ENCODE assay signal across 1 cellular context in the genomic region with DNA sequence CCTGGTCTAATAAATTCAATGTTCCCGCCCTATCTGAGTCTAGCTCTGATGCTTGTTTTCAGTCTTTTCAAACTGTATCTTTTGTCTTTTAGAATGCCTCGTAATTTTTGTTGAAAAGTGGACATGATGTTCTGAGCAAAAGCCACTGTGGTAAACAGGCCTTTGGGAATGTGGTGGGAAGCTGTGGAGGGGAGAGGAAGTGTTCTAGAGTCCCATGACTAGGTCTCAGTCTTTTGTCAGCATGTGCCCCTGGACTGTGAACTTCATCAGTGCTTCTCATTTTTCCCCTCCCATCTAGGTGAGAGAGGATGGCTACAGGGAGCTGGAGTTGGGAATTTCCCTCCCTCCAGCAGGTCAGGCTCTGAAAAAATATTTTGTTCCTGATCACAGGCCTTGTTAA.
TF ChIP-seq lines count a peak whose summit lies in the region.

No MANE protein-coding gene starts in this region.

TF ChIP-seq in HepG2, 621 proteins besides CTCF, POLR2A, EP300 and RAD21 (continued from another document and continues in another):
- TF ChIP-seq, protein P1, sequence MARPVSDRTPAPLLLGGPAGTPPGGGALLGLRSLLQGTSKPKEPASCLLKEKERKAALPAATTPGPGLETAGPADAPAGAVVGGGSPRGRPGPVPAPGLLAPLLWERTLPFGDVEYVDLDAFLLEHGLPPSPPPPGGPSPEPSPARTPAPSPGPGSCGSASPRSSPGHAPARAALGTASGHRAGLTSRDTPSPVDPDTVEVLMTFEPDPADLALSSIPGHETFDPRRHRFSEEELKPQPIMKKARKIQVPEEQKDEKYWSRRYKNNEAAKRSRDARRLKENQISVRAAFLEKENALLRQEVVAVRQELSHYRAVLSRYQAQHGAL (CRISPR knock-in tag; IDR thresholded peaks at IDR 0.05; ENCODE audit: not compliant biosample characterization) = no peak
- peak; percentile 73 for TF ChIP-seq HNF4A (CRISPR knock-in tag; IDR thresholded peaks at IDR 0.05)
- no peak for TF ChIP-seq NBN (conservative IDR thresholded peaks at IDR 0.05)
- TF ChIP-seq NFIC (IDR thresholded peaks at IDR 0.05; ENCODE audit: low read length) = no peak
- no peak for TF ChIP-seq JUNB (CRISPR knock-in tag; IDR thresholded peaks at IDR 0.05; ENCODE audit: borderline replicate concordance)
- no peak for TF ChIP-seq MIER2 (CRISPR knock-in tag; IDR thresholded peaks at IDR 0.05)
- TF ChIP-seq GABPA (IDR thresholded peaks at IDR 0.05; ENCODE audit: low read depth, low read length) = no peak
- TF ChIP-seq GABPA (CRISPR knock-in tag; IDR thresholded peaks at IDR 0.05; ENCODE audit: low read depth) = peak; percentile 37; the same call in 1 of the 2 replicates
- no peak for TF ChIP-seq SNAI1 (CRISPR knock-in tag; IDR thresholded peaks at IDR 0.05; ENCODE audit: borderline replicate concordance)
- TF ChIP-seq, protein P2, sequence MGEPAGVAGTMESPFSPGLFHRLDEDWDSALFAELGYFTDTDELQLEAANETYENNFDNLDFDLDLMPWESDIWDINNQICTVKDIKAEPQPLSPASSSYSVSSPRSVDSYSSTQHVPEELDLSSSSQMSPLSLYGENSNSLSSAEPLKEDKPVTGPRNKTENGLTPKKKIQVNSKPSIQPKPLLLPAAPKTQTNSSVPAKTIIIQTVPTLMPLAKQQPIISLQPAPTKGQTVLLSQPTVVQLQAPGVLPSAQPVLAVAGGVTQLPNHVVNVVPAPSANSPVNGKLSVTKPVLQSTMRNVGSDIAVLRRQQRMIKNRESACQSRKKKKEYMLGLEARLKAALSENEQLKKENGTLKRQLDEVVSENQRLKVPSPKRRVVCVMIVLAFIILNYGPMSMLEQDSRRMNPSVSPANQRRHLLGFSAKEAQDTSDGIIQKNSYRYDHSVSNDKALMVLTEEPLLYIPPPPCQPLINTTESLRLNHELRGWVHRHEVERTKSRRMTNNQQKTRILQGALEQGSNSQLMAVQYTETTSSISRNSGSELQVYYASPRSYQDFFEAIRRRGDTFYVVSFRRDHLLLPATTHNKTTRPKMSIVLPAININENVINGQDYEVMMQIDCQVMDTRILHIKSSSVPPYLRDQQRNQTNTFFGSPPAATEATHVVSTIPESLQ (CRISPR knock-in tag; conservative IDR thresholded peaks at IDR 0.05) = no peak
- TF ChIP-seq, protein P3, sequence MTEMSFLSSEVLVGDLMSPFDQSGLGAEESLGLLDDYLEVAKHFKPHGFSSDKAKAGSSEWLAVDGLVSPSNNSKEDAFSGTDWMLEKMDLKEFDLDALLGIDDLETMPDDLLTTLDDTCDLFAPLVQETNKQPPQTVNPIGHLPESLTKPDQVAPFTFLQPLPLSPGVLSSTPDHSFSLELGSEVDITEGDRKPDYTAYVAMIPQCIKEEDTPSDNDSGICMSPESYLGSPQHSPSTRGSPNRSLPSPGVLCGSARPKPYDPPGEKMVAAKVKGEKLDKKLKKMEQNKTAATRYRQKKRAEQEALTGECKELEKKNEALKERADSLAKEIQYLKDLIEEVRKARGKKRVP (CRISPR knock-in tag; IDR thresholded peaks at IDR 0.05) = no peak
- TF ChIP-seq ZFY (CRISPR knock-in tag; IDR thresholded peaks at IDR 0.05) = no peak; the same call in 1 of the 2 replicates
- TF ChIP-seq ZKSCAN1 (IDR thresholded peaks at IDR 0.05; ENCODE audit: low read length) = no peak
- TF ChIP-seq KLF11 (CRISPR knock-in tag; IDR thresholded peaks at IDR 0.05) = no peak
- no peak for TF ChIP-seq FOXK2 (IDR thresholded peaks at IDR 0.05)
- no peak for TF ChIP-seq ZNF264 (CRISPR knock-in tag; IDR thresholded peaks at IDR 0.05)
- TF ChIP-seq, protein P4, sequence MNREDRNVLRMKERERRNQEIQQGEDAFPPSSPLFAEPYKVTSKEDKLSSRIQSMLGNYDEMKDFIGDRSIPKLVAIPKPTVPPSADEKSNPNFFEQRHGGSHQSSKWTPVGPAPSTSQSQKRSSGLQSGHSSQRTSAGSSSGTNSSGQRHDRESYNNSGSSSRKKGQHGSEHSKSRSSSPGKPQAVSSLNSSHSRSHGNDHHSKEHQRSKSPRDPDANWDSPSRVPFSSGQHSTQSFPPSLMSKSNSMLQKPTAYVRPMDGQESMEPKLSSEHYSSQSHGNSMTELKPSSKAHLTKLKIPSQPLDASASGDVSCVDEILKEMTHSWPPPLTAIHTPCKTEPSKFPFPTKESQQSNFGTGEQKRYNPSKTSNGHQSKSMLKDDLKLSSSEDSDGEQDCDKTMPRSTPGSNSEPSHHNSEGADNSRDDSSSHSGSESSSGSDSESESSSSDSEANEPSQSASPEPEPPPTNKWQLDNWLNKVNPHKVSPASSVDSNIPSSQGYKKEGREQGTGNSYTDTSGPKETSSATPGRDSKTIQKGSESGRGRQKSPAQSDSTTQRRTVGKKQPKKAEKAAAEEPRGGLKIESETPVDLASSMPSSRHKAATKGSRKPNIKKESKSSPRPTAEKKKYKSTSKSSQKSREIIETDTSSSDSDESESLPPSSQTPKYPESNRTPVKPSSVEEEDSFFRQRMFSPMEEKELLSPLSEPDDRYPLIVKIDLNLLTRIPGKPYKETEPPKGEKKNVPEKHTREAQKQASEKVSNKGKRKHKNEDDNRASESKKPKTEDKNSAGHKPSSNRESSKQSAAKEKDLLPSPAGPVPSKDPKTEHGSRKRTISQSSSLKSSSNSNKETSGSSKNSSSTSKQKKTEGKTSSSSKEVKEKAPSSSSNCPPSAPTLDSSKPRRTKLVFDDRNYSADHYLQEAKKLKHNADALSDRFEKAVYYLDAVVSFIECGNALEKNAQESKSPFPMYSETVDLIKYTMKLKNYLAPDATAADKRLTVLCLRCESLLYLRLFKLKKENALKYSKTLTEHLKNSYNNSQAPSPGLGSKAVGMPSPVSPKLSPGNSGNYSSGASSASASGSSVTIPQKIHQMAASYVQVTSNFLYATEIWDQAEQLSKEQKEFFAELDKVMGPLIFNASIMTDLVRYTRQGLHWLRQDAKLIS (CRISPR knock-in tag; IDR thresholded peaks at IDR 0.05) = no peak
- TF ChIP-seq ZBTB8A (CRISPR knock-in tag; IDR thresholded peaks at IDR 0.05; ENCODE audit: borderline replicate concordance, low read depth) = no peak
- TF ChIP-seq, protein P5, sequence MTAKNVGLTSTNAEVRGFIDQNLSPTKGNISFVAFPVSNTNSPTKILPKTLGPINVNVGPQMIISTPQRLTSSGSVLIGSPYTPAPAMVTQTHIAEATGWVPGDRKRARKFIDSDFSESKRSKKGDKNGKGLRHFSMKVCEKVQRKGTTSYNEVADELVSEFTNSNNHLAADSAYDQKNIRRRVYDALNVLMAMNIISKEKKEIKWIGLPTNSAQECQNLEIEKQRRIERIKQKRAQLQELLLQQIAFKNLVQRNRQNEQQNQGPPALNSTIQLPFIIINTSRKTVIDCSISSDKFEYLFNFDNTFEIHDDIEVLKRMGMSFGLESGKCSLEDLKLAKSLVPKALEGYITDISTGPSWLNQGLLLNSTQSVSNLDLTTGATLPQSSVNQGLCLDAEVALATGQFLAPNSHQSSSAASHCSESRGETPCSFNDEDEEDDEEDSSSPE (CRISPR knock-in tag; IDR thresholded peaks at IDR 0.05) = peak; percentile 29; the same call in 1 of the 2 replicates
- TF ChIP-seq ZNF383 (CRISPR knock-in tag; IDR thresholded peaks at IDR 0.05; ENCODE audit: borderline replicate concordance) = no peak
- no peak for TF ChIP-seq DPF2 (CRISPR knock-in tag; IDR thresholded peaks at IDR 0.05; ENCODE audit: borderline replicate concordance, low read depth)
- TF ChIP-seq, protein P6, sequence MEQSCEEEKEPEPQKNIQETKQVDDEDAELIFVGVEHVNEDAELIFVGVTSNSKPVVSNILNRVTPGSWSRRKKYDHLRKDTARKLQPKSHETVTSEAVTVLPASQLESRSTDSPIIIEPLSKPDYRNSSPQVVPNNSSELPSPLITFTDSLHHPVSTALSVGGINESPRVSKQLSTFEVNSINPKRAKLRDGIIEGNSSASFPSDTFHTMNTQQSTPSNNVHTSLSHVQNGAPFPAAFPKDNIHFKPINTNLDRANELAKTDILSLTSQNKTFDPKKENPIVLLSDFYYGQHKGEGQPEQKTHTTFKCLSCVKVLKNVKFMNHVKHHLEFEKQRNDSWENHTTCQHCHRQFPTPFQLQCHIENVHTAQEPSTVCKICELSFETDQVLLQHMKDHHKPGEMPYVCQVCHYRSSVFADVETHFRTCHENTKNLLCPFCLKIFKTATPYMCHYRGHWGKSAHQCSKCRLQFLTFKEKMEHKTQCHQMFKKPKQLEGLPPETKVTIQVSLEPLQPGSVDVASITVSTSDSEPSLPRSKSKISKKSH (CRISPR knock-in tag; IDR thresholded peaks at IDR 0.05; ENCODE audit: borderline replicate concordance) = no peak
- TF ChIP-seq HES4 (CRISPR knock-in tag; IDR thresholded peaks at IDR 0.05; ENCODE audit: borderline replicate concordance) = no peak
- TF ChIP-seq GATA4 (IDR thresholded peaks at IDR 0.05; ENCODE audit: borderline replicate concordance, low read depth) = no peak
- TF ChIP-seq CBX1 (IDR thresholded peaks at IDR 0.05; ENCODE audit: low read depth) = no peak
- TF ChIP-seq TBX2 (CRISPR knock-in tag; IDR thresholded peaks at IDR 0.05; ENCODE audit: borderline replicate concordance) = peak; percentile 46; the same call in 1 of the 2 replicates
- TF ChIP-seq SALL2 (CRISPR knock-in tag; IDR thresholded peaks at IDR 0.05) = no peak
- no peak for TF ChIP-seq TCF7L2 (IDR thresholded peaks at IDR 0.05; ENCODE audit: low read depth, low read length)
- no peak for TF ChIP-seq NR2F1 (CRISPR knock-in tag; IDR thresholded peaks at IDR 0.05)
- TF ChIP-seq, protein P7, sequence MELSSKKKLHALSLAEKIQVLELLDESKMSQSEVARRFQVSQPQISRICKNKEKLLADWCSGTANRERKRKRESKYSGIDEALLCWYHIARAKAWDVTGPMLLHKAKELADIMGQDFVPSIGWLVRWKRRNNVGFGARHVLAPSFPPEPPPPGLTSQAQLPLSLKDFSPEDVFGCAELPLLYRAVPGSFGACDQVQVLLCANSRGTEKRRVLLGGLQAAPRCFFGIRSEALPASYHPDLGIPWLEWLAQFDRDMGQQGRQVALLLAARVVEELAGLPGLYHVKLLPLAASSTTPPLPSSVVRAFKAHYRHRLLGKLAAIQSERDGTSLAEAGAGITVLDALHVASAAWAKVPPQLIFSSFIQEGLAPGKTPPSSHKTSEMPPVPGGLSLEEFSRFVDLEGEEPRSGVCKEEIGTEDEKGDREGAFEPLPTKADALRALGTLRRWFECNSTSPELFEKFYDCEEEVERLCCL (CRISPR knock-in tag; IDR thresholded peaks at IDR 0.05; ENCODE audit: borderline replicate concordance) = no peak
- TF ChIP-seq TCF12 (IDR thresholded peaks at IDR 0.05) = no peak
- TF ChIP-seq TCF12 (CRISPR knock-in tag; IDR thresholded peaks at IDR 0.05) = no peak
- TF ChIP-seq NFE2 (CRISPR knock-in tag; IDR thresholded peaks at IDR 0.05) = no peak
- TF ChIP-seq ZNF552 (CRISPR knock-in tag; IDR thresholded peaks at IDR 0.05; ENCODE audit: borderline replicate concordance) = no peak
- no peak for TF ChIP-seq ZNF781 (CRISPR knock-in tag; IDR thresholded peaks at IDR 0.05; ENCODE audit: borderline replicate concordance, not compliant biosample characterization)
- no peak for TF ChIP-seq ZNF644 (CRISPR knock-in tag; IDR thresholded peaks at IDR 0.05; ENCODE audit: low read depth)
- TF ChIP-seq NKX3-1 (CRISPR knock-in tag; IDR thresholded peaks at IDR 0.05) = no peak
- no peak for TF ChIP-seq SOX13 (IDR thresholded peaks at IDR 0.05)
- TF ChIP-seq SOX13 (CRISPR knock-in tag; conservative IDR thresholded peaks at IDR 0.05 in 1 of 2, IDR thresholded peaks at IDR 0.05 in 1 of 2) = peak in 1 of 2 experiments; percentile 47; a peak in 1 of 4 replicates
- TF ChIP-seq, protein P8, sequence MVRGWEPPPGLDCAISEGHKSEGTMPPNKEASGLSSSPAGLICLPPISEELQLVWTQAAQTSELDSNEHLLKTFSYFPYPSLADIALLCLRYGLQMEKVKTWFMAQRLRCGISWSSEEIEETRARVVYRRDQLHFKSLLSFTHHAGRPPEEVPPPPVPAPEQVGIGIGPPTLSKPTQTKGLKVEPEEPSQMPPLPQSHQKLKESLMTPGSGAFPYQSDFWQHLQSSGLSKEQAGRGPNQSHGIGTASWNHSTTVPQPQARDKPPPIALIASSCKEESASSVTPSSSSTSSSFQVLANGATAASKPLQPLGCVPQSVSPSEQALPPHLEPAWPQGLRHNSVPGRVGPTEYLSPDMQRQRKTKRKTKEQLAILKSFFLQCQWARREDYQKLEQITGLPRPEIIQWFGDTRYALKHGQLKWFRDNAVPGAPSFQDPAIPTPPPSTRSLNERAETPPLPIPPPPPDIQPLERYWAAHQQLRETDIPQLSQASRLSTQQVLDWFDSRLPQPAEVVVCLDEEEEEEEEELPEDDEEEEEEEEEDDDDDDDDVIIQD (CRISPR knock-in tag; IDR thresholded peaks at IDR 0.05; ENCODE audit: low read depth) = peak; percentile 81
